Comparison of ENCODE assay signal across 6 cellular contexts in genomic region chr7:141737118-141737835, GRCh38. TPM values are rescaled to one million over a fixed set of nuclear protein-coding genes. Genes with fewer than 3 reads are reported as not detected.
DNase-seq lines count a peak whose midpoint lies in the region; ATAC-seq lines count a peak whose summit lies in the region.

No MANE protein-coding gene starts in this region.

- H2AFZ ChIP-seq in ACC112 (ENCODE audit: low read length, unreplicated experiment), result peak overlapping the region; percentile 98

- H3K9me3 Mint-ChIP-seq in activated naive CD8-positive, alpha-beta T cell treated with anti-CD3 and anti-CD28 coated beads, Interleukin-2, amount 50 U/mL, for 24 hours, result no peaks in the 10 kb centered on the region

- H3K4me3 Mint-ChIP-seq in activated naive CD8-positive, alpha-beta T cell treated with anti-CD3 and anti-CD28 coated beads, Interleukin-2, amount 50 U/mL, for 24 hours, result peak overlapping the region; percentile 99

- DNase-seq in Jurkat, Clone E6-1 (ENCODE audit: low read depth, low spot score), result no peak
- DNase-seq in activated naive CD8-positive, alpha-beta T cell treated with anti-CD3 and anti-CD28 coated beads, Interleukin-2, amount 50 U/mL, for 24 hours, result peak; percentile 10

- H3K27me3 ChIP-seq in ACC112 (ENCODE audit: insufficient read depth, low read length) (no peaks in the 10 kb centered on the region), mononuclear cell (ENCODE audit: insufficient read depth, low read length) (no peaks in the 10 kb centered on the region)

- peak overlapping the region; percentile 90 for H3K4me3 ChIP-seq in ACC112 (ENCODE audit: low read depth, low read length)
- peak overlapping the region; percentile 78 for H3K4me3 ChIP-seq in Jurkat, Clone E6-1 (ENCODE audit: low read length)
- peak overlapping the region; percentile 87 for H3K4me3 ChIP-seq in mononuclear cell (ENCODE audit: low read length)

- peaks cover 37% of the 10 kb centered on the region for H3K79me2 ChIP-seq in ACC112 (ENCODE audit: control insufficient read depth, insufficient read depth, low read length, unreplicated experiment)

- H3K27ac Mint-ChIP-seq in activated naive CD8-positive, alpha-beta T cell treated with anti-CD3 and anti-CD28 coated beads, Interleukin-2, amount 50 U/mL, for 24 hours, result peak overlapping the region; percentile 97

- H3K4me1 ChIP-seq in ACC112 (ENCODE audit: control insufficient read depth, insufficient read depth, low read length, unreplicated experiment) (peaks cover 16% of the 10 kb centered on the region), mononuclear cell (ENCODE audit: insufficient read depth, low read length) (peaks cover 30% of the 10 kb centered on the region)

- peaks cover 48% of the 10 kb centered on the region for H3K4me1 Mint-ChIP-seq in activated naive CD8-positive, alpha-beta T cell treated with anti-CD3 and anti-CD28 coated beads, Interleukin-2, amount 50 U/mL, for 24 hours

- H3K27me3 Mint-ChIP-seq in activated naive CD8-positive, alpha-beta T cell treated with anti-CD3 and anti-CD28 coated beads, Interleukin-2, amount 50 U/mL, for 24 hours, result no peaks in the 10 kb centered on the region

- no peaks in the 10 kb centered on the region for H3K9me3 ChIP-seq in mononuclear cell (ENCODE audit: low read depth, low read length)

- no peak for ATAC-seq in activated naive CD8-positive, alpha-beta T cell treated with anti-CD3 and anti-CD28 coated beads, Interleukin-2, amount 50 U/mL, for 24 hours
- ATAC-seq in HG03135 (IDR thresholded peaks at IDR 0.05; ENCODE audit: unreplicated experiment), result no peak
- no peak for ATAC-seq in HG03025 (IDR thresholded peaks at IDR 0.05; ENCODE audit: low FRiP score, unreplicated experiment)

- H3K27ac ChIP-seq in ACC112 (ENCODE audit: low read depth, low read length), result peak overlapping the region; percentile 53

- peaks cover 19% of the 10 kb centered on the region for H3K36me3 ChIP-seq in ACC112 (ENCODE audit: insufficient read depth, low read length)

- H3K36me3 Mint-ChIP-seq in activated naive CD8-positive, alpha-beta T cell treated with anti-CD3 and anti-CD28 coated beads, Interleukin-2, amount 50 U/mL, for 24 hours (ENCODE audit: low read depth), result peaks cover 36% of the 10 kb centered on the region

RNA-seq across cellular contexts. Expression of gene SSBP1, which starts 0.9 kb away (rescaled TPM):
- 445 TPM for polyA plus RNA-seq in Jurkat, Clone E6-1 (2012; ENCODE audit: insufficient read depth, insufficient read length)
- total RNA-seq in mononuclear cell, result 94.9 TPM

RNA-seq across cellular contexts. Expression of gene TAS2R3, which starts 26.6 kb away (rescaled TPM):
- not detected for polyA plus RNA-seq in Jurkat, Clone E6-1 (2012; ENCODE audit: insufficient read depth, insufficient read length)
- total RNA-seq in mononuclear cell, result 0.73 TPM

RNA-seq across cellular contexts. Expression of gene WEE2, which starts 29.1 kb away (rescaled TPM):
- not detected for polyA plus RNA-seq in Jurkat, Clone E6-1 (2012; ENCODE audit: insufficient read depth, insufficient read length)
- total RNA-seq in mononuclear cell, result 0.31 TPM

RNA-seq across cellular contexts. Expression of gene DENND11, which starts 35.3 kb away (rescaled TPM):
- polyA plus RNA-seq in Jurkat, Clone E6-1 (2012; ENCODE audit: insufficient read depth, insufficient read length), result 11.9 TPM
- 46.7 TPM for total RNA-seq in mononuclear cell

RNA-seq across cellular contexts. Expression of gene TAS2R4, which starts 39.2 kb away (rescaled TPM):
- polyA plus RNA-seq in Jurkat, Clone E6-1 (2012; ENCODE audit: insufficient read depth, insufficient read length), result 0.37 TPM
- 0.31 TPM for total RNA-seq in mononuclear cell
